9 cellular contexts compared by ENCODE assay signal in the genomic region with DNA sequence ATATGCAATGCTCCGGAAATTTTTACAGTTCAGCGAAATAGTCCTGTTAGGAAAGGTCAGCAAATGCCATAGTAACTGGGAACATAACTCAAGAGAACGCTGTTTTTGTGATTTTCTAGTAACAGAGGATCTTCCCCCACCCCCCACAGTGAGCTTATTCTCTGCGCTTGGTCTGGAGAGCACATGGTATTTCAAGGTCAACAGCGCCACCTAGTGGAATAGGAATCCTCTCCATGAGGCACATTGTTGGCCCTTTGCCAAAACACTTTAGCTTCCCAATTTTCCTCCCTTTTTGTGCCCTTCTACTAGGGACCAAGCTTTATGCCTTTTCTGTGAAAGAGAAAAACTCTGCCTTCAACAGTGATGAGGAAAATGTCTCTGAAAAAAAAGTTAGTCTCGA. TPM values are rescaled to one million over a fixed set of nuclear protein-coding genes. Genes with fewer than 3 reads are reported as not detected.
DNase-seq lines count a peak whose midpoint lies in the region; ATAC-seq lines count a peak whose summit lies in the region.
"Had no signal": no experiment of that assay in that cellular context is flagged by ENCODE, and none has a peak within 500 bp of the region (broad histone marks: within the 10 kb centered on the region; RNA-seq: fewer than 3 reads in every experiment).

No MANE protein-coding gene starts in this region.

- H3K36me3 Mint-ChIP-seq in activated naive CD4-positive, alpha-beta T cell treated with anti-CD3 and anti-CD28 coated beads for 36 hours (ENCODE audit: low read depth), result no peaks in the 10 kb centered on the region

- CTCF ChIA-PET in activated naive CD4-positive, alpha-beta T cell treated with anti-CD3 and anti-CD28 coated beads for 36 hours (lab: Charles Lee), result interaction anchor here (0.6 kb wide), 1 partner anchor 1786 kb away, joined by 3 read pairs; no protein-coding TSS in a partner anchor

- H3K27ac Mint-ChIP-seq in activated naive CD4-positive, alpha-beta T cell treated with anti-CD3 and anti-CD28 coated beads for 36 hours, result no peak overlapping the region

- H3K36me3 ChIP-seq in aorta (ENCODE audit: control insufficient read depth in 1 of 2, insufficient read depth in 2 of 2, low read length in 1 of 2), result no peaks in the 10 kb centered on the region

- WGBS in aorta, 2 donors, result 36 to 39% methylated on average over 6 of the region's 6 CpGs

- intact Hi-C loops in activated naive CD4-positive, alpha-beta T cell treated with anti-CD3 and anti-CD28 coated beads for 36 hours (cut with micrococcal nuclease), result loop anchor here (10.0 kb wide), 1 partner anchor 1691 kb away; a partner anchor contains a TSS
- intact Hi-C loops in aorta (cut with DNase I), result loop anchor here in 1 of 2 donors (10.0 kb wide), 1 partner anchor 791 kb away; a partner anchor contains a TSS

- peaks cover 1% of the 10 kb centered on the region for H3K9me3 ChIP-seq in aorta (ENCODE audit: control insufficient read depth, low read length)

- H3K4me1 Mint-ChIP-seq in activated naive CD4-positive, alpha-beta T cell treated with anti-CD3 and anti-CD28 coated beads for 36 hours (ENCODE audit: low read depth), result no peaks in the 10 kb centered on the region

- H3K27me3 Mint-ChIP-seq in activated naive CD4-positive, alpha-beta T cell treated with anti-CD3 and anti-CD28 coated beads for 36 hours (ENCODE audit: low read depth), result no peaks in the 10 kb centered on the region

- no peaks in the 10 kb centered on the region for H3K4me1 ChIP-seq in aorta (ENCODE audit: control insufficient read depth in 1 of 2, insufficient read depth in 2 of 2, low read length in 2 of 2)

- no peak overlapping the region for H3K4me3 Mint-ChIP-seq in activated naive CD4-positive, alpha-beta T cell treated with anti-CD3 and anti-CD28 coated beads for 36 hours

- no peak for ATAC-seq in aorta (ENCODE audit: low FRiP score)

- no peak overlapping the region for H3K27ac ChIP-seq in epithelial cell of prostate
- no peak overlapping the region for H3K27ac ChIP-seq in aorta (ENCODE audit: low read depth in 1 of 2, low read length in 2 of 2)

- no peak overlapping the region for H3K4me3 ChIP-seq in aorta (ENCODE audit: low read length in 2 of 2)

- H3K9me3 Mint-ChIP-seq in activated naive CD4-positive, alpha-beta T cell treated with anti-CD3 and anti-CD28 coated beads for 36 hours, result peaks cover 14% of the 10 kb centered on the region

- peak; percentile 58 for DNase-seq in activated naive CD4-positive, alpha-beta T cell treated with anti-CD3 and anti-CD28 coated beads for 36 hours
- DNase-seq in activated naive CD4-positive, alpha-beta T cell treated with anti-CD3 and anti-CD28 coated beads, Interleukin-2, amount 50 U/mL, for 16 hours, result no peak
- DNase-seq in LHCN-M2 (ENCODE audit: low read depth) (peak; percentile 44), RPMI8226 (peak; percentile 76), epithelial cell of prostate (ENCODE audit: low read depth, low spot score) (peak; percentile 12), pulmonary artery endothelial cell (ENCODE audit: low read depth, low spot score) (peak; percentile 10), cerebellum (ENCODE audit: low spot score) (no peak), aorta (no peak)

- H3K27me3 ChIP-seq in aorta (ENCODE audit: control insufficient read depth in 1 of 2, insufficient read depth in 2 of 2, low read length in 1 of 2), result no peaks in the 10 kb centered on the region

RNA-seq across cellular contexts. Expression of a gene that starts 13.2 kb away (rescaled TPM):
- total RNA-seq in activated naive CD4-positive, alpha-beta T cell treated with anti-CD3 and anti-CD28 coated beads for 36 hours, result not detected
- not detected in 2 replicates for total RNA-seq in LHCN-M2 (2014; rRNA removed)
- polyA plus RNA-seq in LHCN-M2 (2012), result not detected
- total RNA-seq in pulmonary artery endothelial cell, result not detected in 2 replicates
- not detected for total RNA-seq in cerebellum
- total RNA-seq in aorta, result not detected
- not detected for polyA plus RNA-seq in aorta
- total RNA-seq: subcutaneous adipose tissue had no signal

RNA-seq across cellular contexts. Expression of a gene that starts 37.1 kb away (rescaled TPM):
- total RNA-seq in activated naive CD4-positive, alpha-beta T cell treated with anti-CD3 and anti-CD28 coated beads for 36 hours, result not detected
- not detected in 2 replicates for total RNA-seq in LHCN-M2 (2014; rRNA removed)
- polyA plus RNA-seq in LHCN-M2 (2012), result not detected
- total RNA-seq in pulmonary artery endothelial cell, result not detected in 2 replicates
- total RNA-seq in cerebellum, result not detected
- not detected for total RNA-seq in aorta
- not detected for polyA plus RNA-seq in aorta
- total RNA-seq: subcutaneous adipose tissue had no signal

RNA-seq across cellular contexts. Expression of a gene that starts 43.4 kb away (rescaled TPM):
- total RNA-seq in activated naive CD4-positive, alpha-beta T cell treated with anti-CD3 and anti-CD28 coated beads for 36 hours, result not detected
- total RNA-seq in LHCN-M2 (2014; rRNA removed) (not detected in 2 replicates), pulmonary artery endothelial cell (not detected in 2 replicates), cerebellum (not detected), aorta (not detected)
- not detected for polyA plus RNA-seq in LHCN-M2 (2012)
- not detected for polyA plus RNA-seq in aorta
- total RNA-seq: subcutaneous adipose tissue had no signal

Comparison
In these comparisons a context has a peak if more than half of its experiments do, and no peak if none do; other contexts are left out.
1. DNase-seq: peak in activated naive CD4-positive, alpha-beta T cell treated with anti-CD3 and anti-CD28 coated beads for 36 hours (single experiment), LHCN-M2 (single experiment), RPMI8226 (single experiment), epithelial cell of prostate (single experiment) and pulmonary artery endothelial cell (single experiment); none in activated naive CD4-positive, alpha-beta T cell treated with anti-CD3 and anti-CD28 coated beads, Interleukin-2, amount 50 U/mL, for 16 hours (single experiment), cerebellum (single experiment) and aorta (0 of 2).